ENCODE assay signal across 10 cellular contexts in genomic region chr12:102965281-102966155, GRCh38. TPM values are rescaled to one million over a fixed set of nuclear protein-coding genes. Genes with fewer than 3 reads are reported as not detected.
A peak's percentile ranks its signal among the peaks of the same experiment; 100 is the strongest.
DNase-seq lines count a peak whose midpoint lies in the region; ATAC-seq, FAIRE-seq and TF ChIP-seq lines count a peak whose summit lies in the region.
"Had no signal": no experiment of that assay in that cellular context is flagged by ENCODE, and none has a peak within 500 bp of the region (broad histone marks: within the 10 kb centered on the region; RNA-seq: fewer than 3 reads in every experiment).

No MANE protein-coding gene starts in this region.

- H3K4me2 ChIP-seq in SK-N-SH: no peak overlapping the region
- H3K4me2 ChIP-seq: KMS-11 had no signal

- no peak for TF ChIP-seq RAD21 in SK-N-SH (IDR thresholded peaks at IDR 0.05; ENCODE audit: low read length)

- no peaks in the 10 kb centered on the region for H3K79me2 ChIP-seq in SK-N-SH (ENCODE audit: insufficient read depth)

- H3K4me1 Mint-ChIP-seq in effector memory CD8-positive, alpha-beta T cell (ENCODE audit: low read depth in 2 of 2): peaks cover 4 to 14% of the 10 kb centered on the region in 2 donors

- peaks cover 0 to 3% of the 10 kb centered on the region in 2 donors for H3K9me3 Mint-ChIP-seq in effector memory CD8-positive, alpha-beta T cell

- H3K4me3 ChIP-seq in SK-N-SH (ENCODE audit: low read depth in 2 of 2, low read length in 1 of 2): no peak overlapping the region; a peak in 1 of 4 replicates
- H3K4me3 ChIP-seq: lung had no signal

- no peak overlapping the region for H2AFZ ChIP-seq in SK-N-SH (ENCODE audit: low read depth)

- no peaks in the 10 kb centered on the region for H3F3A ChIP-seq in SK-N-SH (replicated peaks; ENCODE audit: insufficient read depth)

- H3K36me3 Mint-ChIP-seq in effector memory CD8-positive, alpha-beta T cell (ENCODE audit: insufficient read depth): peaks cover 4% of the 10 kb centered on the region

- intact Hi-C loops in posterior cingulate gyrus (cut with DNase I): no loop called here

- 35% methylated on average over 30 of the region's 38 CpGs for WGBS in SK-N-SH (ENCODE audit: low lambda C conversion rate)

- peaks cover 86 to 87% of the 10 kb centered on the region in 2 donors for H3K27me3 Mint-ChIP-seq in effector memory CD8-positive, alpha-beta T cell

- TF ChIP-seq EP300 in SK-N-SH (IDR thresholded peaks at IDR 0.05; ENCODE audit: borderline replicate concordance in 1 of 2, low read depth in 1 of 2, low read length in 1 of 2): no peak

- H4K20me1 ChIP-seq in SK-N-SH (ENCODE audit: insufficient read depth): no peaks in the 10 kb centered on the region

- H3K27ac Mint-ChIP-seq in effector memory CD8-positive, alpha-beta T cell: no peak overlapping the region

- POLR2A ChIA-PET in SK-N-SH (lab: Yijun Ruan, JAX): no interaction called here

- H3K4me1 ChIP-seq in SK-N-SH (ENCODE audit: control insufficient read depth in 1 of 2, insufficient read depth in 2 of 2, low read depth in 1 of 2, low read length in 1 of 2): peaks cover 0 to 4% of the 10 kb centered on the region in 2 experiments; a peak in 1 of 4 replicates

- peak overlapping the region; percentile 51 to 76 for H3K4me3 Mint-ChIP-seq in effector memory CD8-positive, alpha-beta T cell

- DNase-seq in SK-N-SH (peak; percentile 61), NCI-H1105 treated with DMSO at 0.1 percent for 48 hours (lab: John Stamatoyannopoulos, UW) (peak; percentile 52), posterior cingulate gyrus (peak; percentile 26 to 91 (median 56)), MV-4-11 (lab: John Stamatoyannopoulos, UW) (no peak), HTR-8/SVneo (ENCODE audit: insufficient read length, low spot score) (no peak)
- DNase-seq in effector memory CD8-positive, alpha-beta T cell: no peak

- no peaks in the 10 kb centered on the region for H3K9me2 ChIP-seq in SK-N-SH

- no peak for TF ChIP-seq CTCF in SK-N-SH (IDR thresholded peaks at IDR 0.05)

- H3K36me3 ChIP-seq in SK-N-SH (replicated peaks in 1 of 2; ENCODE audit: control insufficient read depth in 1 of 2, insufficient read depth in 2 of 2, low read length in 1 of 2): no peaks in the 10 kb centered on the region

- H3K9ac ChIP-seq in SK-N-SH: no peak overlapping the region
- H3K9ac ChIP-seq: KMS-11 had no signal

- ATAC-seq in SK-N-SH treated with all-trans-retinoic acid at 6 μM for 48 hours: no peak
- no peak for ATAC-seq in effector memory CD8-positive, alpha-beta T cell (replicated peaks)
- no peak for ATAC-seq in HG02938 (IDR thresholded peaks at IDR 0.05; ENCODE audit: unreplicated experiment)

- FAIRE-seq in HTR-8/SVneo (lab: Jason Lieb, UNC): no peak

- no peaks in the 10 kb centered on the region for H3K9me3 ChIP-seq in SK-N-SH

- no peak overlapping the region for H3K27ac ChIP-seq in SK-N-SH (ENCODE audit: low read depth in 2 of 2, low read length in 1 of 2)
- H3K27ac ChIP-seq: KMS-11 had no signal

- H3K27me3 ChIP-seq in SK-N-SH (ENCODE audit: insufficient read depth): no peaks in the 10 kb centered on the region

- CTCF ChIA-PET in SK-N-SH (lab: Yijun Ruan, JAX): interaction anchor here (1.7 kb wide), 1 partner anchor 17 kb away, joined by 4 read pairs; no protein-coding TSS in a partner anchor

TF ChIP-seq in SK-N-SH, 30 proteins besides CTCF, POLR2A, EP300 and RAD21 (continues in another document):
- TF ChIP-seq MAX (IDR thresholded peaks at IDR 0.05; ENCODE audit: low read depth) (no peak), MXI1 (IDR thresholded peaks at IDR 0.05; ENCODE audit: low read depth, low read length) (no peak), FOSL2 (IDR thresholded peaks at IDR 0.05; ENCODE audit: borderline replicate concordance, low read depth) (no peak), FOXJ3 (CRISPR knock-in tag; IDR thresholded peaks at IDR 0.05) (no peak), POLR2AphosphoS5 (IDR thresholded peaks at IDR 0.05; ENCODE audit: low read depth, low read length) (no peak), JUND (IDR thresholded peaks at IDR 0.05) (no peak), MEF2A (IDR thresholded peaks at IDR 0.05; ENCODE audit: borderline replicate concordance, low read depth) (no peak), PBX3 (IDR thresholded peaks at IDR 0.05) (no peak), TAF1 (IDR thresholded peaks at IDR 0.05; ENCODE audit: borderline replicate concordance, low read depth, low read length) (no peak), ZBTB33 (IDR thresholded peaks at IDR 0.05; ENCODE audit: borderline replicate concordance, low read depth) (no peak), TEAD4 (IDR thresholded peaks at IDR 0.05; ENCODE audit: borderline replicate concordance, insufficient read depth) (no peak)

TF ChIP-seq in SK-N-SH treated with all-trans-retinoic acid at 6 μM for 48 hours, 23 proteins besides CTCF, POLR2A, EP300 and RAD21 (continues in another document):
- TF ChIP-seq CREB5 (CRISPR knock-in tag; IDR thresholded peaks at IDR 0.05; ENCODE audit: low read depth) (no peak), ESRRG (CRISPR knock-in tag; IDR thresholded peaks at IDR 0.05) (no peak), BACH2 (CRISPR knock-in tag; IDR thresholded peaks at IDR 0.05; ENCODE audit: borderline replicate concordance) (no peak), PATZ1 (CRISPR knock-in tag; IDR thresholded peaks at IDR 0.05; ENCODE audit: borderline replicate concordance) (no peak), ZFP3 (CRISPR knock-in tag; IDR thresholded peaks at IDR 0.05) (no peak), TCF4 (CRISPR knock-in tag; IDR thresholded peaks at IDR 0.05; ENCODE audit: borderline replicate concordance) (no peak), TOX (CRISPR knock-in tag; IDR thresholded peaks at IDR 0.05; ENCODE audit: borderline replicate concordance) (no peak), ARNTL (CRISPR knock-in tag; IDR thresholded peaks at IDR 0.05; ENCODE audit: borderline replicate concordance, low read depth) (no peak), ZNF8 (CRISPR knock-in tag; IDR thresholded peaks at IDR 0.05) (no peak), SNAI2 (CRISPR knock-in tag; IDR thresholded peaks at IDR 0.05) (no peak), PPARA (CRISPR knock-in tag; IDR thresholded peaks at IDR 0.05; ENCODE audit: borderline replicate concordance) (no peak), POU6F1 (CRISPR knock-in tag; IDR thresholded peaks at IDR 0.05; ENCODE audit: borderline replicate concordance, low read depth) (no peak), ZC3H10 (CRISPR knock-in tag; IDR thresholded peaks at IDR 0.05) (no peak)

RNA-seq across cellular contexts. Expression of gene ASCL1, which starts 8.0 kb away (rescaled TPM):
- polyA plus RNA-seq in SK-N-SH (2012; rRNA removed): 0.21 and 0.28 TPM in 2 replicates
- 0.33 and 0.66 TPM in 2 replicates for polyA plus RNA-seq in SK-N-SH (2012; cell fraction: cytosol; rRNA removed)
- 0.92 and 1.1 TPM in 2 replicates for polyA plus RNA-seq in SK-N-SH (2012; cell fraction: nucleus; rRNA removed)

RNA-seq across cellular contexts. Expression of gene PAH, which starts 48.5 kb away (rescaled TPM):
- polyA plus RNA-seq in SK-N-SH (2012; rRNA removed): not detected in 2 replicates
- polyA plus RNA-seq in SK-N-SH (2012; cell fraction: cytosol; rRNA removed): not detected in 2 replicates
- polyA plus RNA-seq in SK-N-SH (2012; cell fraction: nucleus; rRNA removed): 0.04 TPM in 1 of 2 replicates, not detected in the other

Comparison
In these comparisons a context has a peak if more than half of its experiments do, and no peak if none do; other contexts are left out.
1. DNase-seq: peak in SK-N-SH (single experiment), NCI-H1105 treated with DMSO at 0.1 percent for 48 hours (single experiment) and posterior cingulate gyrus (10 of 10); none in effector memory CD8-positive, alpha-beta T cell (0 of 3), MV-4-11 (single experiment) and HTR-8/SVneo (single experiment).